1 cellular context compared by ENCODE assay signal in genomic region chr1:226549094-226549936, GRCh38.
A peak's percentile ranks its signal among the peaks of the same experiment; 100 is the strongest.
TF ChIP-seq lines count a peak whose summit lies in the region.

No MANE protein-coding gene starts in this region.

TF ChIP-seq in HEK293, 187 proteins besides CTCF, POLR2A, EP300 and RAD21 (continued from another document):
- TF ChIP-seq ZBTB26 (tag by site-specific recombination; optimal IDR thresholded peaks at IDR 0.05): peak; percentile 96
- peak; percentile 67; the same call in 1 of the 2 replicates for TF ChIP-seq KLF17 (tag by site-specific recombination; IDR thresholded peaks at IDR 0.05)
- TF ChIP-seq ZNF341 (tag by site-specific recombination; IDR thresholded peaks at IDR 0.05; ENCODE audit: low read depth): no peak
- TF ChIP-seq IKZF3 (tag by site-specific recombination; IDR thresholded peaks at IDR 0.05): no peak
- TF ChIP-seq KLF9 (tag by site-specific recombination; IDR thresholded peaks at IDR 0.05; ENCODE audit: low read depth): peak; percentile 38; the same call in 1 of the 2 replicates
- 0 out of 2 replicates have a peak, but pooled peaks have one; percentile 34 for TF ChIP-seq BCL11A (tag by site-specific recombination; IDR thresholded peaks at IDR 0.05; ENCODE audit: low read depth)
- peak; percentile 84 for TF ChIP-seq KLF1 (tag by site-specific recombination; IDR thresholded peaks at IDR 0.05)
- TF ChIP-seq ZNF211 (tag by site-specific recombination; IDR thresholded peaks at IDR 0.05; ENCODE audit: low read depth): no peak
- peak; percentile 38; the same call in 1 of the 2 replicates for TF ChIP-seq KLF8 (tag by site-specific recombination; IDR thresholded peaks at IDR 0.05)
- TF ChIP-seq ZNF398 (tag by site-specific recombination; IDR thresholded peaks at IDR 0.05): peak; percentile 78
- TF ChIP-seq KLF16 (tag by site-specific recombination; IDR thresholded peaks at IDR 0.05): 0 out of 2 replicates have a peak, but pooled peaks have one; percentile 15
- peak; percentile 55 for TF ChIP-seq ZBTB17 (tag by site-specific recombination; IDR thresholded peaks at IDR 0.05)
- TF ChIP-seq ZNF530 (tag by site-specific recombination; IDR thresholded peaks at IDR 0.05; ENCODE audit: low read depth): no peak
- no peak for TF ChIP-seq ZNF621 (tag by site-specific recombination; IDR thresholded peaks at IDR 0.05)
- TF ChIP-seq ZBTB20 (tag by site-specific recombination; IDR thresholded peaks at IDR 0.05): peak; percentile 76
- no peak for TF ChIP-seq ZFP41 (tag by site-specific recombination; IDR thresholded peaks at IDR 0.05; ENCODE audit: borderline replicate concordance)
- peak; percentile 16; the same call in 1 of the 2 replicates for TF ChIP-seq ZNF501 (tag by site-specific recombination; IDR thresholded peaks at IDR 0.05)
- TF ChIP-seq ATF2 (tag by site-specific recombination; IDR thresholded peaks at IDR 0.05; ENCODE audit: low read depth): no peak
- no peak for TF ChIP-seq ZNF449 (tag by site-specific recombination; IDR thresholded peaks at IDR 0.05)
- TF ChIP-seq ZIC2 (tag by site-specific recombination; IDR thresholded peaks at IDR 0.05): peak; percentile 88
- no peak for TF ChIP-seq ZNF548 (tag by site-specific recombination; IDR thresholded peaks at IDR 0.05)
